In genomic region chr17:410674-411401, GRCh38 we compare ENCODE assay signal across 1 cellular context.
TF ChIP-seq lines count a peak whose summit lies in the region.

No MANE protein-coding gene starts in this region.

TF ChIP-seq in GM23338, 12 proteins besides CTCF, POLR2A, EP300 and RAD21 (continued from another document):
- TF ChIP-seq ZNF462 (CRISPR knock-in tag; IDR thresholded peaks at IDR 0.05), result no peak
- TF ChIP-seq EZH2 (IDR thresholded peaks at IDR 0.05; ENCODE audit: low read depth, unreplicated experiment), result no peak
- no peak for TF ChIP-seq STAT1 (IDR thresholded peaks at IDR 0.05; ENCODE audit: unreplicated experiment)
- TF ChIP-seq REST (IDR thresholded peaks at IDR 0.05; ENCODE audit: unreplicated experiment), result no peak
- no peak for TF ChIP-seq ZNF114 (CRISPR knock-in tag; IDR thresholded peaks at IDR 0.05)
- no peak for TF ChIP-seq EZH2phosphoT487 (IDR thresholded peaks at IDR 0.05; ENCODE audit: unreplicated experiment)
